In the genomic region with DNA sequence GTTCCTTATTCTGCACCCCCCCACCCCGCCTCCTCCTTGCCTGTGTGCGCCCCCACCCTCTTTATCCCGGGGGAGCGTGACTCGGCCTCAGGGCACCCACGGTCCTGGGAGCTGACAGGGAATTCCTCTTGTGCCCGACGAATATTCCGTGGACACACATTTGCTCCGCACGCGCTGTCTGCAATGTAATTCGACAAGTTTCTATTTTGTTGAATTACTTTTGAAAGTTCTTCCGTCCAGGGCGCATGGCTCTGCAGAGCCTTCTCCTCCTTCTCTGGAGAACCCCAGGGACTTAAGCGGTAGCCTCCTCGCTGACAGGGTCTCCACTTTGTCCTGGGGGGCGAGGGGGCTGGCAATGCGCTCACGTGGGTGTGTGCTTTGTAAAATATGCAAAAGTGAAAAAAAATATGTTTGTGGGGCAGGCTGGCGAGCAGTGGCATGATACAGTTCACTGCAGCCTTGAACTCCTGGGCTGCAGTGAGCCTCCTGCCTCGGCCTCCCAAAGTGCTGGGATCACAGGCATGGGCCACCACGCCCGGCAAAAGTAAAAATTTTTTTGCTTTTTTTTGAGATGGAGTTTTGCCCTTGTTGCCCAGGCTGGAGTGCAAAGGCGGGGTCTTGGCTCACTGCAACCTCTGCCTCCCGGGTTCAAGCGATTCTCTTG, we compare ENCODE assay signal across 8 cellular contexts. TPM values are rescaled to one million over a fixed set of nuclear protein-coding genes. Genes with fewer than 3 reads are reported as not detected.
DNase-seq lines count a peak whose midpoint lies in the region; ATAC-seq, FAIRE-seq and TF ChIP-seq lines count a peak whose summit lies in the region.

No MANE protein-coding gene starts in this region.

- intact Hi-C loops in A673 (cut with micrococcal nuclease; ENCODE audit: unreplicated experiment): no loop called here

- POLR2A ChIA-PET in A673 (lab: Charles Lee; ENCODE audit: low non-redundant PET): no interaction called here

- H3K9me3 ChIP-seq in A673 (ENCODE audit: low read depth, low read length, poor library complexity, severe bottlenecking) (no peaks in the 10 kb centered on the region), HUES6 (ENCODE audit: control insufficient read depth, insufficient read depth, low read depth, low read length) (no peaks in the 10 kb centered on the region; the same call in 1 of the 2 replicates), mucosa of rectum (ENCODE audit: control insufficient read depth in 2 of 2, low read length in 2 of 2) (no peaks in the 10 kb centered on the region)

- H3K27ac ChIP-seq in A673 (ENCODE audit: low read depth, low read length, poor library complexity, severe bottlenecking) (peak overlapping the region; percentile 97), HUES6 (ENCODE audit: low read depth, low read length) (no peak overlapping the region), mucosa of rectum (ENCODE audit: low read depth in 2 of 2, low read length in 2 of 2) (peak overlapping the region; percentile 59 to 72)

- TF ChIP-seq CTCF in A673 (conservative IDR thresholded peaks at IDR 0.05; ENCODE audit: low read depth, low read length) (no peak), bronchial epithelial cell (IDR thresholded peaks at IDR 0.05; ENCODE audit: insufficient read depth, low read length, severe bottlenecking) (no peak)

- no peak for FAIRE-seq in bronchial epithelial cell (lab: Jason Lieb, UNC)

- no peak for ATAC-seq in GM18867 (IDR thresholded peaks at IDR 0.05; ENCODE audit: unreplicated experiment)

- no peaks in the 10 kb centered on the region for H3K27me3 ChIP-seq in A673 (replicated peaks; ENCODE audit: insufficient read depth, low read depth, low read length, poor library complexity)
- no peaks in the 10 kb centered on the region for H3K27me3 ChIP-seq in HUES6 (ENCODE audit: control insufficient read depth, insufficient read depth, low read length)
- H3K27me3 ChIP-seq in bronchial epithelial cell (ENCODE audit: control insufficient read depth, insufficient read depth, low read length): no peaks in the 10 kb centered on the region
- H3K27me3 ChIP-seq in mucosa of rectum (ENCODE audit: control insufficient read depth in 2 of 2, insufficient read depth in 2 of 2, low read length in 2 of 2): no peaks in the 10 kb centered on the region

- CTCF ChIA-PET in A673 (lab: Charles Lee): interaction anchor here (2.2 kb wide), 1 partner anchor 19 kb away, joined by 12 read pairs; no protein-coding TSS in a partner anchor

- BruUV-seq in A673 (replicated peaks; lab: Mats Ljungman, UMichigan): TSS peak; percentile 82

- H3K4me1 ChIP-seq in A673 (ENCODE audit: insufficient read depth, low read length, poor library complexity, severe bottlenecking) (peaks cover 21% of the 10 kb centered on the region), HUES6 (ENCODE audit: control insufficient read depth, insufficient read depth, low read length) (peaks cover 28% of the 10 kb centered on the region), mucosa of rectum (ENCODE audit: control insufficient read depth in 2 of 2, insufficient read depth in 2 of 2, low read length in 2 of 2) (peaks cover 8 to 17% of the 10 kb centered on the region in 2 donors)

- H3K4me3 ChIP-seq in A673 (ENCODE audit: low read depth, low read length, poor library complexity, severe bottlenecking): peak overlapping the region; percentile 98
- peak overlapping the region; percentile 83 for H3K4me3 ChIP-seq in HUES6 (ENCODE audit: low read depth, low read length)
- H3K4me3 ChIP-seq in bronchial epithelial cell (ENCODE audit: low read depth, low read length): peak overlapping the region; percentile 59
- peak overlapping the region; percentile 75 to 82 for H3K4me3 ChIP-seq in mucosa of rectum (ENCODE audit: low read length in 2 of 2)

- peaks cover 4% of the 10 kb centered on the region for H3K36me3 ChIP-seq in A673 (ENCODE audit: insufficient read depth, low read length, poor library complexity, severe bottlenecking)
- peaks cover 10% of the 10 kb centered on the region for H3K36me3 ChIP-seq in HUES6 (ENCODE audit: control insufficient read depth, insufficient read depth, low read length)
- no peaks in the 10 kb centered on the region for H3K36me3 ChIP-seq in bronchial epithelial cell (ENCODE audit: control insufficient read depth, insufficient read depth, low read length)
- H3K36me3 ChIP-seq in mucosa of rectum (ENCODE audit: control insufficient read depth in 2 of 2, insufficient read depth in 2 of 2, low read length in 2 of 2): no peaks in the 10 kb centered on the region

- DNase-seq in A673 (ENCODE audit: low spot score) (no peak), bronchial epithelial cell (ENCODE audit: low read depth) (no peak), kidney tubule cell (ENCODE audit: low spot score) (no peak), occipital lobe (lab: John Stamatoyannopoulos, UW) (no peak)
- DNase-seq in stimulated activated CD8-positive, alpha-beta memory T cell treated with anti-CD3 and anti-CD28 coated beads, Interleukin-4, amount 100 ng/mL, for 48 hours: no peak

- H3K9ac ChIP-seq in HUES6 (ENCODE audit: low read length) (no peak overlapping the region), mucosa of rectum (ENCODE audit: low read depth in 1 of 2, low read length in 2 of 2) (peak overlapping the region; percentile 32 to 76)

RNA-seq across cellular contexts. Expression of a gene that starts 0.6 kb away (rescaled TPM):
- total RNA-seq in A673 (2021): 314 and 316 TPM in 2 replicates
- total RNA-seq in bronchial epithelial cell: 418 and 582 TPM in 2 replicates
- 102 TPM for total RNA-seq in occipital lobe
